30 cellular contexts compared by ENCODE assay signal in the genomic region with DNA sequence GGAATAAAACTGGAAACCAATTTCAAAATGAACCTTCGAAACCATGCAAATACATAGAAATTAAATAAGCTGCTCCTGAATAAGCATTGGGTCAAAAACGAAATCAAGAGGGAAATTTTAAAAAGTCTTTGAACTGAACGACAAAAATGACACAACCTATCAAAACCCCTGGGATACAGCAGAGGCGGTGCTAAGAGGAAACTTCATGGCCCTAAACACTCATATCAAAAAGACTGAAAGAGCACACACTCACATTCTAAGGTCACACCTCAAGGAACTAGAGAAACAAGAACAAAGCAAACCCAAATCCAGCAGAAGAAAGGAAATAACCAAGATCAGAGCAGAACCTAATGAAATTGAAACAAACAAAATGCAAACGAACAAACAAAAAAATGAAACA.
"Had no signal": no experiment of that assay in that cellular context is flagged by ENCODE, and none has a peak within 500 bp of the region (broad histone marks: within the 10 kb centered on the region; RNA-seq: fewer than 3 reads in every experiment).

No MANE protein-coding gene starts in this region.

- H3K9me3 ChIP-seq: colonic mucosa, esophagus squamous epithelium, gastroesophageal sphincter, heart left ventricle, lower lobe of right lung, mucosa of descending colon had no signal

- H3K27ac Mint-ChIP-seq: dendritic cell treated with granulocyte-macrophage colony-stimulating factor and Interleukin-4, amounts not matched to agents 40 ng/mL and 50 ng/mL, for 4 days; effector memory CD8-positive, alpha-beta T cell; endodermal cell; immature natural killer cell; mesothelial cell of epicardium; naive B cell; naive thymus-derived CD8-positive, alpha-beta T cell had no signal

- H3K36me3 ChIP-seq: colonic mucosa, esophagus squamous epithelium, gastroesophageal sphincter, heart left ventricle, lower lobe of right lung had no signal

- H3K27ac ChIP-seq: colonic mucosa, epithelial cell of prostate, esophagus squamous epithelium, gastroesophageal sphincter, heart left ventricle, hepatocyte, lower lobe of right lung had no signal

- H3K4me1 Mint-ChIP-seq: endodermal cell; immature natural killer cell; mesothelial cell of epicardium; naive B cell; naive thymus-derived CD8-positive, alpha-beta T cell had no signal

- ATAC-seq: effector memory CD8-positive, alpha-beta T cell; esophagus mucosa; gastroesophageal sphincter; heart left ventricle; left colon; left lobe of liver; left ventricle myocardium superior; lower lobe of right lung; mucosa of descending colon; naive thymus-derived CD8-positive, alpha-beta T cell had no signal

- FAIRE-seq: endometrium, kidney had no signal

- H3K4me1 ChIP-seq: colonic mucosa, esophagus squamous epithelium, gastroesophageal sphincter, heart left ventricle, lower lobe of right lung had no signal

- H3K36me3 Mint-ChIP-seq: immature natural killer cell, naive B cell had no signal

- DNase-seq: colonic mucosa; cortex of kidney; effector CD8-positive, alpha-beta T cell; effector memory CD8-positive, alpha-beta T cell; endodermal cell; erythroblast; esophagus squamous epithelium; foreskin fibroblast; foreskin melanocyte; heart left ventricle; hypothalamus; immature natural killer cell; islet precursor cell; kidney; kidney glomerular epithelial cell; left colon; left ventricle myocardium superior; lower lobe of right lung; mesenchymal stem cell; mucosa of descending colon; naive B cell; naive thymus-derived CD8-positive, alpha-beta T cell had no signal

- H3K9me3 Mint-ChIP-seq: effector memory CD8-positive, alpha-beta T cell had no signal

- H3K4me3 Mint-ChIP-seq: dendritic cell treated with granulocyte-macrophage colony-stimulating factor and Interleukin-4, amounts not matched to agents 40 ng/mL and 50 ng/mL, for 4 days; effector memory CD8-positive, alpha-beta T cell; endodermal cell; immature natural killer cell; mesothelial cell of epicardium; naive B cell; naive thymus-derived CD8-positive, alpha-beta T cell had no signal

- H3K4me3 ChIP-seq: colonic mucosa, esophagus squamous epithelium, gastroesophageal sphincter, heart left ventricle, hepatocyte, lower lobe of right lung, mucosa of descending colon had no signal

- H3K27me3 ChIP-seq: colonic mucosa, esophagus squamous epithelium, gastroesophageal sphincter, heart left ventricle, hepatocyte had no signal
